In the genomic region with DNA sequence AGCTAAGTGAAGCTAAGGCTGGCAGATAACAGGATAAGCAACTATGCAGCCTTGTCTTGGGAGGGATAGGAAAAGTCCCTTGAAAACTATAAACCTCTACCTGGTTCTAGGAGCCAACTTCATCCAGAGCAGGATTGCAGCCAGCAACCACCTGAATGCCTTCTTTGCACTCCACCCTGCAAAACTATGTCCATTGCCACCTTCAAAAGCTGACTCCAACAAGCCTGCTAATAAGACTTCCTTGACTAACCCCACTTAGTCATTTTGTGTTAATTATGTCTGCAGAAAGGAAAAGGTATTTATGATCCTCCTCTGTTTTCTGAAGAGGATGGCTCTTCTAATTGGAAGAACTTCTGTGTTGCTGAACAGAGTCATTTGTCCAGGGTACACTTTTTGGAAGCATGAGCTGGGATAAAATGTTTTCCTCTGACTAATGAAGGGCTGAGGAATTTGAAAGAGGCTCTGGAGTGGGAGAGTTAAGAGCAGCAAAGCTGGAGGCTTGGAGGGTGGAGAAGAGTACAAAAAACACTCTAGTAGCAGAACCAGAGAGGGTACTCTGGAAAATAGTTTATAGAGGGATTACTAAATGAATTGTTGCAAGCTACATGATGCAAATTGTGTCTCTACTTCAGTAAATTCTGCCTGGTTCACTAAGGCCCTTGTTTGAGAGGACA, we compare ENCODE assay signal across 23 cellular contexts. TPM values are rescaled to one million over a fixed set of nuclear protein-coding genes. Genes with fewer than 3 reads are reported as not detected.
DNase-seq lines count a peak whose midpoint lies in the region; ATAC-seq, FAIRE-seq and TF ChIP-seq lines count a peak whose summit lies in the region.
"Had no signal": no experiment of that assay in that cellular context is flagged by ENCODE, and none has a peak within 500 bp of the region (broad histone marks: within the 10 kb centered on the region; RNA-seq: fewer than 3 reads in every experiment).

No MANE protein-coding gene starts in this region.

- no peaks in the 10 kb centered on the region for H3F3A ChIP-seq in smooth muscle cell (ENCODE audit: low read depth)

- intact Hi-C loops in left colon (cut with DNase I, micrococcal nuclease) = no loop called here

- DNase-seq in ELF-1 (ENCODE audit: low read depth, low spot score) (peak; percentile 10), bronchial epithelial cell (ENCODE audit: low read depth) (peak; percentile 31), left colon (no peak), smooth muscle cell (lab: John Stamatoyannopoulos, UW; ENCODE audit: unreplicated experiment) (no peak), HEK293T (ENCODE audit: extremely low spot score) (no peak)
- DNase-seq in activated CD8-positive, alpha-beta memory T cell treated with anti-CD3 and anti-CD28 coated beads for 24 hours = no peak
- no peak for DNase-seq in stimulated activated CD4-positive, alpha-beta T cell treated with anti-CD3 and anti-CD28 coated beads, Interleukin-1b, Interleukin-23, amount 100 ng/mL, for 48 hours
- DNase-seq: 8988T, DMS 273 treated with DMSO at 0.1 percent for 48 hours, GF-D8, KBM-7, NCI-H1105 treated with DMSO at 0.1 percent for 48 hours, NCI-H1694, NCI-H2081 treated with DMSO at 0.1 percent for 48 hours, NCI-H510A treated with DMSO at 0.1 percent for 48 hours, NCI-H82, OCI-M1, RPMI8226, SHP77 treated with DMSO at 0.1 percent for 48 hours had no signal

- peak; percentile 13 for FAIRE-seq in bronchial epithelial cell (lab: Jason Lieb, UNC)
- FAIRE-seq: HepG2 had no signal

- no peaks in the 10 kb centered on the region for H4K20me1 ChIP-seq in smooth muscle cell (ENCODE audit: low read depth)

- peak overlapping the region; percentile 36 for H3K4me2 ChIP-seq in smooth muscle cell
- H3K4me2 ChIP-seq: GM23338 had no signal

- no peaks in the 10 kb centered on the region for H3K27me3 ChIP-seq in bronchial epithelial cell (ENCODE audit: control insufficient read depth, insufficient read depth, low read length)
- no peaks in the 10 kb centered on the region for H3K27me3 ChIP-seq in smooth muscle cell (ENCODE audit: low read depth)

- H3K27ac ChIP-seq in smooth muscle cell (ENCODE audit: low read depth) = peak overlapping the region; percentile 16

- POLR2A ChIA-PET in HEK293T (lab: Yijun Ruan, JAX) = no interaction called here

- ATAC-seq in left colon (peak; percentile 36), GM21390 (IDR thresholded peaks at IDR 0.05; ENCODE audit: unreplicated experiment) (no peak)
- ATAC-seq: GM23338, HepG2 had no signal

- CTCF ChIA-PET in HEK293T (lab: Yijun Ruan, JAX) = interaction anchor here (0.5 kb wide), 1 partner anchor 158 kb away, joined by 3 read pairs; no protein-coding TSS in a partner anchor

- H2AFZ ChIP-seq in smooth muscle cell (ENCODE audit: low read depth) = no peak overlapping the region
- H2AFZ ChIP-seq: GM23338 had no signal

- no peak overlapping the region for H3K9ac ChIP-seq in smooth muscle cell (ENCODE audit: low read depth)

- TF ChIP-seq CTCF in bronchial epithelial cell (IDR thresholded peaks at IDR 0.05; ENCODE audit: insufficient read depth, low read length, severe bottlenecking) (no peak), smooth muscle cell (IDR thresholded peaks at IDR 0.05; ENCODE audit: borderline replicate concordance, insufficient read depth, poor library complexity, severe bottlenecking) (no peak)

- no peaks in the 10 kb centered on the region for H3K36me3 ChIP-seq in bronchial epithelial cell (ENCODE audit: control insufficient read depth, insufficient read depth, low read length)
- H3K36me3 ChIP-seq in smooth muscle cell (ENCODE audit: low read depth) = no peaks in the 10 kb centered on the region

- no peaks in the 10 kb centered on the region for H3K9me3 ChIP-seq in smooth muscle cell (replicated peaks; ENCODE audit: low read depth)

- H3K4me3 ChIP-seq in bronchial epithelial cell (ENCODE audit: low read depth, low read length) (no peak overlapping the region), smooth muscle cell (no peak overlapping the region)
- H3K4me3 ChIP-seq: GM23338 had no signal

- no peaks in the 10 kb centered on the region for H3K79me2 ChIP-seq in smooth muscle cell (ENCODE audit: low read depth)

- no peaks in the 10 kb centered on the region for H3K4me1 ChIP-seq in smooth muscle cell (ENCODE audit: low read depth)

TF ChIP-seq in HEK293T, 16 proteins besides CTCF, POLR2A, EP300 and RAD21:
- no peak for TF ChIP-seq SP1 (IDR thresholded peaks at IDR 0.05)

RNA-seq across cellular contexts. Expression of a gene that starts 9.6 kb away (rescaled TPM):
- total RNA-seq in bronchial epithelial cell = under 0.01 TPM in 1 of 2 replicates, not detected in the other
- total RNA-seq in left colon = 10 to 100 TPM; 13.9 to 24.2 TPM
- total RNA-seq in smooth muscle cell = 0.04 and 0.18 TPM in 2 replicates
- 0.25 and 0.44 TPM in 2 replicates for polyA plus RNA-seq in smooth muscle cell
- total RNA-seq: B cell had no signal

RNA-seq across cellular contexts. Expression of a gene that starts 36.0 kb away (rescaled TPM):
- total RNA-seq in bronchial epithelial cell = 13.2 and 17.0 TPM in 2 replicates
- total RNA-seq in left colon = 10 to 100 TPM; 45.3 to 58.9 TPM
- total RNA-seq in smooth muscle cell = 35.2 and 40.9 TPM in 2 replicates
- polyA plus RNA-seq in smooth muscle cell = 19.3 and 20.1 TPM in 2 replicates

Comparison
In these comparisons a context has a peak if more than half of its experiments do, and no peak if none do; other contexts are left out.
1. DNase-seq: peak in ELF-1 (single experiment) and bronchial epithelial cell (single experiment); none in left colon (0 of 2), smooth muscle cell (single experiment), activated CD8-positive, alpha-beta memory T cell treated with anti-CD3 and anti-CD28 coated beads for 24 hours (single experiment), stimulated activated CD4-positive, alpha-beta T cell treated with anti-CD3 and anti-CD28 coated beads, Interleukin-1b, Interleukin-23, amount 100 ng/mL, for 48 hours (single experiment) and HEK293T (single experiment).
2. RNA of a gene that starts 9.6 kb away (total RNA-seq): 13.9 to 24.2 TPM in left colon; 0.04 to 0.18 TPM in smooth muscle cell and under 0.01 TPM in bronchial epithelial cell; every median in the first group is over 10 times any median in the second.